18 cellular contexts compared by ENCODE assay signal in genomic region chr2:33008716-33009115, GRCh38.
"Had no signal": no experiment of that assay in that cellular context is flagged by ENCODE, and none has a peak within 500 bp of the region (broad histone marks: within the 10 kb centered on the region; RNA-seq: fewer than 3 reads in every experiment).

No MANE protein-coding gene starts in this region.

- H3K36me3 ChIP-seq: lower lobe of right lung, transverse colon had no signal

- H3K27ac ChIP-seq: dorsolateral prefrontal cortex, lower lobe of right lung, testis, transverse colon had no signal

- H3K4me3 Mint-ChIP-seq: central memory CD8-positive, alpha-beta T cell; memory B cell; naive B cell; stimulated activated effector memory CD8-positive, alpha-beta T cell treated with anti-CD3 and anti-CD28 coated beads, Interleukin-12 subunit alpha, Interleukin-12 subunit beta, amount 100 ng/mL, for 72 hours; stimulated activated naive CD8-positive, alpha-beta T cell treated with anti-CD3 and anti-CD28 coated beads, Interleukin-15, Interleukin-2, amounts not matched to agents 100 ng/mL and 50 ng/mL, for 24 hours had no signal

- H3K27me3 Mint-ChIP-seq: stimulated activated naive CD8-positive, alpha-beta T cell treated with anti-CD3 and anti-CD28 coated beads, Interleukin-15, Interleukin-2, amounts not matched to agents 100 ng/mL and 50 ng/mL, for 24 hours had no signal

- DNase-seq: cortex of kidney; dorsolateral prefrontal cortex; effector memory CD4-positive, alpha-beta T cell; islet precursor cell; lower lobe of right lung; midbrain; naive B cell; posterior cingulate gyrus; stimulated activated CD4-positive, alpha-beta T cell treated with anti-CD3 and anti-CD28 coated beads, Interleukin-4, amount 100 ng/mL, for 1 hour; stimulated activated CD8-positive, alpha-beta memory T cell treated with anti-CD3 and anti-CD28 coated beads, Interleukin-4, amount 100 ng/mL, for 48 hours; testis; transverse colon had no signal

- H3K27ac Mint-ChIP-seq: memory B cell; naive B cell; stimulated activated effector memory CD8-positive, alpha-beta T cell treated with anti-CD3 and anti-CD28 coated beads, Interleukin-12 subunit alpha, Interleukin-12 subunit beta, amount 100 ng/mL, for 72 hours; stimulated activated naive CD8-positive, alpha-beta T cell treated with anti-CD3 and anti-CD28 coated beads, Interleukin-15, Interleukin-2, amounts not matched to agents 100 ng/mL and 50 ng/mL, for 24 hours had no signal

- H3K36me3 Mint-ChIP-seq: memory B cell; naive B cell; stimulated activated effector memory CD8-positive, alpha-beta T cell treated with anti-CD3 and anti-CD28 coated beads, Interleukin-12 subunit alpha, Interleukin-12 subunit beta, amount 100 ng/mL, for 72 hours had no signal

- H3K4me1 Mint-ChIP-seq: central memory CD8-positive, alpha-beta T cell; memory B cell; naive B cell; stimulated activated effector memory CD8-positive, alpha-beta T cell treated with anti-CD3 and anti-CD28 coated beads, Interleukin-12 subunit alpha, Interleukin-12 subunit beta, amount 100 ng/mL, for 72 hours had no signal

- H3K9me3 ChIP-seq: lower lobe of right lung, testis, transverse colon had no signal

- H3K4me3 ChIP-seq: dorsolateral prefrontal cortex, lower lobe of right lung, testis, transverse colon had no signal

- H3K4me1 ChIP-seq: lower lobe of right lung, testis had no signal

- H3K9me3 Mint-ChIP-seq: central memory CD8-positive, alpha-beta T cell; memory B cell; naive B cell; stimulated activated effector memory CD8-positive, alpha-beta T cell treated with anti-CD3 and anti-CD28 coated beads, Interleukin-12 subunit alpha, Interleukin-12 subunit beta, amount 100 ng/mL, for 72 hours; stimulated activated naive CD8-positive, alpha-beta T cell treated with anti-CD3 and anti-CD28 coated beads, Interleukin-15, Interleukin-2, amounts not matched to agents 100 ng/mL and 50 ng/mL, for 24 hours had no signal

- H3K27me3 ChIP-seq: dorsolateral prefrontal cortex, testis, transverse colon had no signal

- ATAC-seq: esophagus mucosa; left lobe of liver; lower lobe of right lung; stimulated activated effector memory CD8-positive, alpha-beta T cell treated with anti-CD3 and anti-CD28 coated beads, Interleukin-12 subunit alpha, Interleukin-12 subunit beta, amount 100 ng/mL, for 72 hours had no signal
